In the genomic region with DNA sequence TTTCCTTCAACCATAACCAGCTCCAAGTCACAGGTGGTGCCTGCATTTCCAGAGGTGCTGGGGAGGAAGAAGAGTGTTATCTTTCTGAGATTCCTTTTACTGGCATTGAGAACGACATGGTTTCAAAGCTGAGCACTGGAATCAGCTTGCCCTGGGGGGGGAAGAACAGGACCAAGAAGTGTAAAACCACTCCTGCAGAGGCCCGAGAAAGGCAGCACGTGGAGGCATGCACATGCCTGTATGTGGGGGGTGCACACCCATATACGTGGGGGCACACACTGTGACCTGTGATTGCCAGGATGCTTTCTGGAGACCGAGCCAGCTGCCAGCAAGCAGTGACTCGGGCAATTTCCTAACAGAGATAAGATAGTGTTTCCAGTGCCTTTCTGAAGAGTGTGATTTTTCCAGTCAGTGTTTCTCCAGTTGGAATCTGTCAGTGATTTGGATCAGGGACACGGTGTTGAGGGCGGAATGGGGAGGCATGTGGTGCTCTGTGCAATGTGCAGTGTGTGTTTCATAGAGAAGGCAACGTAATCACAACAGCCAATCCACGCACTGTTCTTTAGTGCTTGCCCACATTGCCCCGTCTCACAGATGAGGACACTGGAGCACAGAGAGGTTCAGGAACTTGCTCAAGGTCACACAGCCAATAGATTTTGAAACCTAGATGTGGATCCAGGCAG, we compare ENCODE assay signal across 11 cellular contexts. TPM values are rescaled to one million over a fixed set of nuclear protein-coding genes. Genes with fewer than 3 reads are reported as not detected.
A peak's percentile ranks its signal among the peaks of the same experiment; 100 is the strongest.
DNase-seq lines count a peak whose midpoint lies in the region; ATAC-seq, FAIRE-seq and TF ChIP-seq lines count a peak whose summit lies in the region.
"Had no signal": no experiment of that assay in that cellular context is flagged by ENCODE, and none has a peak within 500 bp of the region (broad histone marks: within the 10 kb centered on the region; RNA-seq: fewer than 3 reads in every experiment).

No MANE protein-coding gene starts in this region.

- H3K27ac ChIP-seq in GM23248 (peak overlapping the region; percentile 49), parathyroid adenoma (peak overlapping the region; percentile 13), psoas muscle (no peak overlapping the region), pancreas (peak overlapping the region in 1 of 4 donors; percentile 41)

- H3K27me3 ChIP-seq in GM23248 (replicated peaks; ENCODE audit: insufficient read depth): no peaks in the 10 kb centered on the region
- H3K27me3 ChIP-seq in parathyroid adenoma (ENCODE audit: control insufficient read depth, insufficient read depth, low read length): no peaks in the 10 kb centered on the region
- no peaks in the 10 kb centered on the region for H3K27me3 ChIP-seq in psoas muscle (ENCODE audit: insufficient read depth in 3 of 3, low read length in 2 of 3)
- H3K27me3 ChIP-seq in pancreas: no peaks in the 10 kb centered on the region

- peaks cover 4% of the 10 kb centered on the region for H3K36me3 Mint-ChIP-seq in T-cell

- WGBS in GM23248 (ENCODE audit: low coverage in 1 of 2, low lambda C conversion rate in 2 of 2, missing lambda C conversion rate in 2 of 2), 2 experiments: 55 to 64% methylated on average over 11 of the region's 11 CpGs
- 74 to 76% (median 74%) methylated on average over 11 of the region's 11 CpGs for WGBS in psoas muscle, 3 donors
- 57 to 58% methylated on average over 11 of the region's 11 CpGs for WGBS in pancreas, 2 donors

- no peaks in the 10 kb centered on the region for H3F3A ChIP-seq in GM23248 (ENCODE audit: insufficient read depth)

- H3K9ac ChIP-seq in GM23248 (peak overlapping the region; percentile 71), parathyroid adenoma (no peak overlapping the region)

- no peaks in the 10 kb centered on the region for H3K27me3 Mint-ChIP-seq in T-cell

- FAIRE-seq in pancreas (lab: Jason Lieb, UNC): no peak
- FAIRE-seq: islet of Langerhans had no signal

- CTCF ChIA-PET in T-cell (lab: Charles Lee): interaction anchor here in 1 of 2 donors (0.8 kb wide), 1 partner anchor 57 kb away, joined by 5 read pairs; no protein-coding TSS in a partner anchor

- no peaks in the 10 kb centered on the region for H4K20me1 ChIP-seq in GM23248 (ENCODE audit: insufficient read depth)

- peak overlapping the region in 2 of 3 donors; percentile 31 to 81 for H3K4me3 Mint-ChIP-seq in T-cell

- in situ Hi-C loops in GM23248 (cut with MboI): loop anchor here (10.0 kb wide), 1 partner anchor 111 kb away; no protein-coding TSS in a partner anchor

- H3K4me2 ChIP-seq in GM23248 (ENCODE audit: unreplicated experiment) (peak overlapping the region; percentile 85), parathyroid adenoma (ENCODE audit: low read length) (no peak overlapping the region)

- H3K79me2 ChIP-seq in GM23248 (ENCODE audit: insufficient read depth) (peaks cover 4% of the 10 kb centered on the region), parathyroid adenoma (no peaks in the 10 kb centered on the region)

- H3K27ac Mint-ChIP-seq in T-cell: peak overlapping the region in 1 of 2 donors; percentile 6

- no peak for TF ChIP-seq CTCF in fibroblast of pulmonary artery (IDR thresholded peaks at IDR 0.05; ENCODE audit: low read length, missing control alignments)
- no peak for TF ChIP-seq CTCF in parathyroid adenoma (IDR thresholded peaks at IDR 0.05)
- TF ChIP-seq CTCF in psoas muscle (IDR thresholded peaks at IDR 0.05): no peak
- TF ChIP-seq CTCF in pancreas (IDR thresholded peaks at IDR 0.05): no peak

- no peaks in the 10 kb centered on the region for H3K9me3 Mint-ChIP-seq in T-cell

- peak; percentile 25 for DNase-seq in GM23248
- DNase-seq in T-cell: no peak
- peak; percentile 33 for DNase-seq in fibroblast of pulmonary artery (ENCODE audit: low read depth)
- no peak for DNase-seq in psoas muscle
- no peak for DNase-seq in cerebellar cortex (ENCODE audit: low spot score)
- DNase-seq in pancreas: no peak
- DNase-seq: effector memory CD4-positive, alpha-beta T cell; NCI-H2081 treated with DMSO at 0.1 percent for 48 hours had no signal

- H3K4me3 ChIP-seq in GM23248 (peak overlapping the region; percentile 67), fibroblast of pulmonary artery (replicated peaks; ENCODE audit: low read depth, low read length) (no peak overlapping the region), parathyroid adenoma (ENCODE audit: low read depth, low read length) (peak overlapping the region; percentile 6), psoas muscle (no peak overlapping the region), pancreas (no peak overlapping the region)
- H3K4me3 ChIP-seq: smooth muscle cell had no signal

- H2AFZ ChIP-seq in GM23248 (peak overlapping the region; percentile 79), parathyroid adenoma (peak overlapping the region; percentile 17)

- no peaks in the 10 kb centered on the region for H3K9me2 ChIP-seq in GM23248 (ENCODE audit: insufficient read depth)

- POLR2A ChIA-PET in T-cell (lab: Charles Lee): no interaction called here

- ATAC-seq in T-cell (replicated peaks in 1 of 4): no peak
- no peak for ATAC-seq in psoas muscle
- no peak for ATAC-seq in pancreas

- H3K36me3 ChIP-seq in GM23248 (ENCODE audit: low read depth) (no peaks in the 10 kb centered on the region; the same call in 1 of the 2 replicates), parathyroid adenoma (ENCODE audit: control insufficient read depth, insufficient read depth, low read length) (no peaks in the 10 kb centered on the region), psoas muscle (ENCODE audit: insufficient read depth in 1 of 2, low read depth in 1 of 2) (peaks cover 0 to 5% of the 10 kb centered on the region in 2 donors), pancreas (no peaks in the 10 kb centered on the region)

- H3K9me3 ChIP-seq in GM23248 (ENCODE audit: low read depth) (no peaks in the 10 kb centered on the region), parathyroid adenoma (ENCODE audit: control insufficient read depth, low read length) (no peaks in the 10 kb centered on the region), psoas muscle (no peaks in the 10 kb centered on the region), pancreas (no peaks in the 10 kb centered on the region)

- H3K4me1 ChIP-seq in GM23248 (ENCODE audit: insufficient read depth) (0 out of 2 replicates have a peak, but pooled peaks cover 9% of the 10 kb centered on the region), parathyroid adenoma (peaks cover 15% of the 10 kb centered on the region), psoas muscle (peaks cover 7% of the 10 kb centered on the region), pancreas (peaks cover 0 to 7% (median 0%) of the 10 kb centered on the region in 3 donors)

- intact Hi-C loops in psoas muscle (cut with DNase I): no loop called here
- intact Hi-C loops in pancreas (cut with DNase I): no loop called here

- H3K4me1 Mint-ChIP-seq in T-cell: peaks cover 26 to 38% (median 32%) of the 10 kb centered on the region in 3 donors

RNA-seq across cellular contexts. Expression of a gene that starts 4.2 kb away (rescaled TPM):
- total RNA-seq in GM23248 (2014; rRNA removed; shearing (Covaris generic)): 7.5 and 11.1 TPM in 2 replicates
- polyA plus RNA-seq in GM23248 (2016; fragmentation: Nextera tagmentation; extraction: Ambion mirVana) (9.6 and 11.5 TPM in 2 replicates), psoas muscle (1 to 10 TPM; 2.3 to 8.3 (median 4.3) TPM), pancreas (10 to 100 TPM in 1 of 2 donors, 1 to 10 TPM in 1; 5.8 to 11.1 TPM)
- total RNA-seq in T-cell (1 to 10 TPM; 3.1 to 7.8 (median 7.0) TPM), psoas muscle (1 to 10 TPM; 2.2 to 2.9 (median 2.4) TPM), pancreas (1 to 10 TPM; 2.5 to 6.5 (median 4.1) TPM)

RNA-seq across cellular contexts. Expression of a gene that starts 28.5 kb away (rescaled TPM):
- 7.1 and 9.8 TPM in 2 replicates for total RNA-seq in GM23248 (2014; rRNA removed; shearing (Covaris generic))
- polyA plus RNA-seq in GM23248 (2016; fragmentation: Nextera tagmentation; extraction: Ambion mirVana): 8.8 TPM in 2 replicates
- 10 to 100 TPM in 3 of 5 donors, 1 to 10 TPM in 2; 5.8 to 16.4 (median 12.2) TPM for total RNA-seq in T-cell
- 1 to 10 TPM; 5.6 to 7.0 (median 6.1) TPM for total RNA-seq in psoas muscle
- polyA plus RNA-seq in psoas muscle: 10 to 100 TPM in 1 of 3 donors, 1 to 10 TPM in 2; 3.6 to 11.7 (median 8.1) TPM
- total RNA-seq in pancreas: 1 to 10 TPM; 3.3 to 6.3 (median 4.2) TPM
- 10 to 100 TPM in 1 of 2 donors, 1 to 10 TPM in 1; 9.9 to 13.2 TPM for polyA plus RNA-seq in pancreas

Comparison
In these comparisons a context has a peak if more than half of its experiments do, and no peak if none do; other contexts are left out.
1. DNase-seq: peak in GM23248 (single experiment) and fibroblast of pulmonary artery (single experiment); none in T-cell (0 of 34), psoas muscle (0 of 2), cerebellar cortex (single experiment) and pancreas (0 of 6).
2. H3K4me3 ChIP-seq: peak in GM23248 (single experiment) and parathyroid adenoma (single experiment); none in fibroblast of pulmonary artery (single experiment), psoas muscle (single experiment) and pancreas (0 of 4).